ENCODE assay signal across 23 cellular contexts in genomic region chr22:43491737-43492136, GRCh38.
DNase-seq lines count a peak whose midpoint lies in the region; ATAC-seq, FAIRE-seq and TF ChIP-seq lines count a peak whose summit lies in the region.
"Had no signal": no experiment of that assay in that cellular context is flagged by ENCODE, and none has a peak within 500 bp of the region (broad histone marks: within the 10 kb centered on the region; RNA-seq: fewer than 3 reads in every experiment).

No MANE protein-coding gene starts in this region.

- H3K14ac ChIP-seq in H1 (ENCODE audit: insufficient read length) (no peak overlapping the region), trophoblast cell (ENCODE audit: low read length) (no peak overlapping the region)

- H2BK120ac ChIP-seq in H1 (replicated peaks; ENCODE audit: low read depth, low read length), result no peak overlapping the region
- no peak overlapping the region for H2BK120ac ChIP-seq in trophoblast cell (ENCODE audit: insufficient read depth, low read length, poor library complexity)

- no peak overlapping the region for H3K4ac ChIP-seq in H1 (replicated peaks; ENCODE audit: insufficient read length, low read depth, low read length)
- H3K4ac ChIP-seq in trophoblast cell (ENCODE audit: low read depth, low read length), result no peak overlapping the region

- ATAC-seq in HepG2 (no peak), right lobe of liver (no peak)
- ATAC-seq: A549; CD8-positive, alpha-beta T cell had no signal

- H3K9ac ChIP-seq in HepG2 (ENCODE audit: insufficient read depth, low read depth, low read length), result no peak overlapping the region
- no peak overlapping the region for H3K9ac ChIP-seq in H1 (replicated peaks in 1 of 4; ENCODE audit: extremely low read depth in 1 of 4, low read depth in 3 of 4, low read length in 3 of 4)
- no peak overlapping the region for H3K9ac ChIP-seq in trophoblast cell (ENCODE audit: low read length)
- H3K9ac ChIP-seq: BLaER1 treated with 17β-estradiol and CSF1 and Interleukin-3, amounts not matched to agents 10 nM and 100 nM had no signal

- H3K18ac ChIP-seq in H1 (ENCODE audit: extremely low read depth, low read length), result no peak overlapping the region
- no peak overlapping the region for H3K18ac ChIP-seq in trophoblast cell (ENCODE audit: low read length)

- TF ChIP-seq CTCF in HepG2 (CRISPR knock-in tag; IDR thresholded peaks at IDR 0.05) (no peak), right lobe of liver (IDR thresholded peaks at IDR 0.05) (no peak), HEK293 (tag by site-specific recombination; IDR thresholded peaks at IDR 0.05) (no peak), H1 (IDR thresholded peaks at IDR 0.05; ENCODE audit: control extremely low read depth in 1 of 3, insufficient read depth in 1 of 3, low read depth in 1 of 3, low read length in 3 of 3) (no peak), coronary artery (IDR thresholded peaks at IDR 0.05) (no peak)

- H4K91ac ChIP-seq in H1 (replicated peaks; ENCODE audit: insufficient read length, low read length) (no peak overlapping the region), trophoblast cell (ENCODE audit: low read depth, low read length) (no peak overlapping the region)

- H3K4me1 ChIP-seq in HepG2 (ENCODE audit: insufficient read depth, low read length), result no peaks in the 10 kb centered on the region
- no peaks in the 10 kb centered on the region for H3K4me1 ChIP-seq in right lobe of liver
- H3K4me1 ChIP-seq in HEK293 (ENCODE audit: control insufficient read depth, insufficient read depth, low read length), result no peaks in the 10 kb centered on the region
- no peaks in the 10 kb centered on the region; a peak in 1 of 7 replicates for H3K4me1 ChIP-seq in H1 (replicated peaks in 1 of 4; ENCODE audit: control insufficient read depth in 3 of 4, insufficient read depth in 4 of 4, low read length in 3 of 4)
- H3K4me1 ChIP-seq in trophoblast cell (ENCODE audit: control insufficient read depth in 1 of 2, insufficient read depth in 2 of 2, low read length in 2 of 2), result no peaks in the 10 kb centered on the region
- H3K4me1 ChIP-seq: A549; BLaER1 treated with 17β-estradiol and CSF1 and Interleukin-3, amounts not matched to agents 10 nM and 100 nM; Caco-2 had no signal

- no TSS peak for BruUV-seq in HepG2 (replicated peaks; lab: Mats Ljungman, UMichigan)

- peak overlapping the region; percentile 43 for H3K56ac ChIP-seq in H1 (replicated peaks; ENCODE audit: insufficient read length, low read depth, low read length)

- H3K4me1 Mint-ChIP-seq in immature natural killer cell, result no peaks in the 10 kb centered on the region
- H3K4me1 Mint-ChIP-seq: B cell had no signal

- H2AK5ac ChIP-seq in H1 (ENCODE audit: low read depth, low read length) (no peak overlapping the region), trophoblast cell (ENCODE audit: low read length) (no peak overlapping the region)

- H3K23me2 ChIP-seq in H1 (ENCODE audit: low read depth, low read length), result peaks cover 19% of the 10 kb centered on the region; the same call in 1 of the 2 replicates

- H3K36me3 ChIP-seq in HepG2 (replicated peaks in 1 of 2; ENCODE audit: control insufficient read depth in 1 of 2, insufficient read depth in 2 of 2, low read length in 2 of 2) (no peaks in the 10 kb centered on the region), right lobe of liver (no peaks in the 10 kb centered on the region), HEK293 (ENCODE audit: control insufficient read depth in 2 of 2, insufficient read depth in 1 of 2, low read length in 2 of 2) (no peaks in the 10 kb centered on the region), H1 (ENCODE audit: control insufficient read depth in 2 of 4, insufficient read depth in 4 of 4, low read length in 3 of 4) (no peaks in the 10 kb centered on the region), trophoblast cell (ENCODE audit: control insufficient read depth in 1 of 2, insufficient read depth in 2 of 2, low read length in 2 of 2) (no peaks in the 10 kb centered on the region)
- H3K36me3 ChIP-seq: BLaER1 treated with 17β-estradiol and CSF1 and Interleukin-3, amounts not matched to agents 10 nM and 100 nM had no signal

- 12% methylated on average over 1 of the region's 1 CpG for WGBS in HepG2 (ENCODE audit: low lambda C conversion rate)
- WGBS in right lobe of liver (ENCODE audit: insufficient coverage, low coverage, low lambda C conversion rate, missing lambda C conversion rate), result 83% methylated on average over 1 of the region's 1 CpG
- 84% methylated on average over 1 of the region's 1 CpG; no CpG with 5 or more reads in 1 of the 2 experiments for WGBS in H1 (ENCODE audit: extremely low coverage in 1 of 2, insufficient coverage in 1 of 2, insufficient read length in 1 of 2, insufficient replicate concordance in 2 of 2, low coverage in 1 of 2, low lambda C conversion rate in 2 of 2, missing lambda C conversion rate in 1 of 2), 2 experiments
- no CpG with 5 or more reads among the region's 1 CpG for WGBS in trophoblast cell (ENCODE audit: extremely low coverage, insufficient coverage, insufficient read length)

- intact Hi-C loops in HepG2 (cut with micrococcal nuclease; ENCODE audit: unreplicated experiment) (no loop called here), right lobe of liver (cut with DNase I) (no loop called here)

- DNase-seq in HepG2 (ENCODE audit: low spot score), result no peak
- no peak for DNase-seq in right lobe of liver
- no peak for DNase-seq in H1 (ENCODE audit: low read depth in 1 of 2, low spot score in 2 of 2)
- no peak for DNase-seq in trophoblast cell
- DNase-seq in immature natural killer cell, result no peak
- DNase-seq in coronary artery (ENCODE audit: low spot score), result no peak
- DNase-seq: AML-193; Caco-2; Calu3; CD4-positive, alpha-beta T cell; CD8-positive, alpha-beta T cell; DMS79 treated with DMSO at 0.1 percent for 48 hours; GF-D8 had no signal

- H3K27ac Mint-ChIP-seq in immature natural killer cell, result peak overlapping the region in 1 of 6 donors; percentile 55
- H3K27ac Mint-ChIP-seq: B cell; CD4-positive, alpha-beta T cell; CD8-positive, alpha-beta T cell had no signal

- H3K23ac ChIP-seq in H1 (ENCODE audit: insufficient read length) (no peak overlapping the region), trophoblast cell (ENCODE audit: low read length) (no peak overlapping the region)

- H4K8ac ChIP-seq in H1 (ENCODE audit: extremely low read depth, insufficient read depth, low read length) (no peak overlapping the region), trophoblast cell (ENCODE audit: low read depth, low read length) (no peak overlapping the region)

- peaks cover 0 to 1% of the 10 kb centered on the region in 2 experiments; a peak in 2 of 5 replicates for H3K27me3 ChIP-seq in HepG2 (ENCODE audit: control insufficient read depth in 1 of 2, insufficient read depth in 2 of 2, low read length in 2 of 2)
- H3K27me3 ChIP-seq in right lobe of liver, result no peaks in the 10 kb centered on the region
- H3K27me3 ChIP-seq in H1 (replicated peaks in 1 of 4; ENCODE audit: control insufficient read depth in 3 of 4, extremely low read depth in 1 of 4, insufficient read depth in 3 of 4, low read length in 3 of 4), result no peaks in the 10 kb centered on the region
- no peaks in the 10 kb centered on the region for H3K27me3 ChIP-seq in trophoblast cell (ENCODE audit: insufficient read depth, low read length)
- H3K27me3 ChIP-seq: BLaER1 treated with 17β-estradiol and CSF1 and Interleukin-3, amounts not matched to agents 10 nM and 100 nM had no signal

- no peaks in the 10 kb centered on the region for H3K79me2 ChIP-seq in HepG2 (ENCODE audit: insufficient read depth, low read length)
- H3K79me2 ChIP-seq in H1 (ENCODE audit: control insufficient read depth in 1 of 2, insufficient read depth in 2 of 2, low read length in 2 of 2), result no peaks in the 10 kb centered on the region
- no peaks in the 10 kb centered on the region for H3K79me2 ChIP-seq in trophoblast cell (ENCODE audit: control insufficient read depth, insufficient read depth, low read length, poor library complexity)

- H2BK12ac ChIP-seq in H1 (ENCODE audit: low read depth, low read length) (no peak overlapping the region), trophoblast cell (ENCODE audit: low read length) (no peak overlapping the region)

- H3K27ac ChIP-seq in HepG2 (ENCODE audit: extremely low read length, insufficient read depth, low read length), result no peak overlapping the region
- no peak overlapping the region for H3K27ac ChIP-seq in right lobe of liver
- H3K27ac ChIP-seq in HEK293 (ENCODE audit: extremely low read depth, low read depth, low read length), result no peak overlapping the region
- H3K27ac ChIP-seq in H1 (ENCODE audit: low read depth, low read length), result no peak overlapping the region
- no peak overlapping the region for H3K27ac ChIP-seq in trophoblast cell (ENCODE audit: low read depth, low read length)
- no peak overlapping the region for H3K27ac ChIP-seq in coronary artery
- H3K27ac ChIP-seq: 22Rv1; A549; BLaER1 treated with 17β-estradiol and CSF1 and Interleukin-3, amounts not matched to agents 10 nM and 100 nM; C4-2B had no signal

- no peak overlapping the region for H2BK5ac ChIP-seq in H1 (ENCODE audit: low read depth, low read length)
- H2BK5ac ChIP-seq in trophoblast cell (ENCODE audit: low read depth, low read length, poor library complexity), result no peak overlapping the region

- TF ChIP-seq POLR2A in HepG2 (IDR thresholded peaks at IDR 0.05; ENCODE audit: insufficient read depth in 1 of 2, low read depth in 2 of 2, low read length in 2 of 2) (no peak), right lobe of liver (IDR thresholded peaks at IDR 0.05) (no peak), H1 (IDR thresholded peaks at IDR 0.05; ENCODE audit: control extremely low read depth in 1 of 2, low read depth in 2 of 2, low read length in 2 of 2) (no peak)

- H3K4me3 ChIP-seq in HepG2 (replicated peaks in 1 of 3; ENCODE audit: insufficient read depth in 1 of 3, low read depth in 2 of 3, low read length in 3 of 3) (no peak overlapping the region), right lobe of liver (no peak overlapping the region), HEK293 (ENCODE audit: low read depth, low read length) (no peak overlapping the region), H1 (ENCODE audit: extremely low read depth in 1 of 4, insufficient read depth in 2 of 4, low read depth in 3 of 4, low read length in 4 of 4) (no peak overlapping the region), trophoblast cell (ENCODE audit: low read depth, low read length) (peak overlapping the region; percentile 33), coronary artery (no peak overlapping the region)
- H3K4me3 ChIP-seq: A549; BLaER1 treated with 17β-estradiol and CSF1 and Interleukin-3, amounts not matched to agents 10 nM and 100 nM had no signal

- H4K20me1 ChIP-seq in HepG2 (ENCODE audit: insufficient read depth, low read length) (no peaks in the 10 kb centered on the region), H1 (replicated peaks in 1 of 2; ENCODE audit: control insufficient read depth in 1 of 2, insufficient read depth in 2 of 2, low read length in 2 of 2) (peaks cover 0 to 6% of the 10 kb centered on the region in 2 experiments)
- H4K20me1 ChIP-seq: BLaER1 treated with 17β-estradiol and CSF1 and Interleukin-3, amounts not matched to agents 10 nM and 100 nM had no signal

- H3K9me3 ChIP-seq in HepG2 (ENCODE audit: low read length) (no peaks in the 10 kb centered on the region), right lobe of liver (no peaks in the 10 kb centered on the region), HEK293 (ENCODE audit: control insufficient read depth, insufficient read depth, low read depth, low read length) (no peaks in the 10 kb centered on the region), H1 (ENCODE audit: insufficient read depth in 2 of 2, low read depth in 1 of 2, low read length in 1 of 2) (peaks cover 6 to 7% of the 10 kb centered on the region in 2 experiments; a peak in 1 of 4 replicates), trophoblast cell (ENCODE audit: insufficient read depth, low read depth, low read length) (peaks cover 21% of the 10 kb centered on the region)
- H3K9me3 ChIP-seq: A549; BLaER1 treated with 17β-estradiol and CSF1 and Interleukin-3, amounts not matched to agents 10 nM and 100 nM; Caco-2 had no signal

- POLR2A ChIA-PET in HepG2 (lab: Yijun Ruan, JAX), result no interaction called here
- POLR2A ChIA-PET in HEK293 (lab: Yijun Ruan, JAX), result no interaction called here
- POLR2A ChIA-PET in H1 (lab: Charles Lee; ENCODE audit: partially characterized antibody), result interaction anchor here (0.6 kb wide), 1 partner anchor 836 kb away, joined by 3 read pairs; no protein-coding TSS in a partner anchor

- no peaks in the 10 kb centered on the region for H3K36me3 Mint-ChIP-seq in immature natural killer cell
- H3K36me3 Mint-ChIP-seq: CD8-positive, alpha-beta T cell had no signal

- no peak overlapping the region for H4K12ac ChIP-seq in trophoblast cell (ENCODE audit: low read depth, low read length)

- H2AFZ ChIP-seq in HepG2 (ENCODE audit: low read length) (no peak overlapping the region), H1 (ENCODE audit: low read length) (no peak overlapping the region), trophoblast cell (ENCODE audit: insufficient read depth, low read length, poor library complexity) (no peak overlapping the region)

- no peak for TF ChIP-seq EP300 in HepG2 (IDR thresholded peaks at IDR 0.05; ENCODE audit: low read depth in 2 of 2, low read length in 2 of 2)
- TF ChIP-seq EP300 in HepG2 (CRISPR knock-in tag; IDR thresholded peaks at IDR 0.05; ENCODE audit: borderline replicate concordance), result no peak
- TF ChIP-seq EP300 in H1 (IDR thresholded peaks at IDR 0.05; ENCODE audit: borderline replicate concordance in 1 of 2, low read depth in 2 of 2, low read length in 2 of 2), result no peak

- no peak overlapping the region for H3K4me3 Mint-ChIP-seq in immature natural killer cell
- H3K4me3 Mint-ChIP-seq: B cell; CD4-positive, alpha-beta T cell; CD8-positive, alpha-beta T cell had no signal

- in situ Hi-C loops in HepG2 (cut with HindIII; ENCODE audit: extremely low pct_ligation_motif_present, low pct_unique_long_range_greater_than_20kb), result no loop called here

- FAIRE-seq in HepG2 (lab: Jason Lieb, UNC) (no peak), H1 (lab: Jason Lieb, UNC) (no peak)
- FAIRE-seq: A549, D721Med, G401.6, GM12891, GM19239 had no signal

- H2BK15ac ChIP-seq in H1 (ENCODE audit: low read length), result no peak overlapping the region

- CTCF ChIA-PET in HepG2 (lab: Yijun Ruan, JAX; ENCODE audit: low intra/inter-chr PET ratio, low total read pairs) (no interaction called here), HEK293 (lab: Yijun Ruan, JAX) (no interaction called here), H1 (lab: Charles Lee; ENCODE audit: partially characterized antibody) (interaction anchor here (0.6 kb wide), 1 partner anchor 407 kb away, joined by 3 read pairs; no protein-coding TSS in a partner anchor)

- no peak overlapping the region for H2BK20ac ChIP-seq in H1 (ENCODE audit: low read length)

- TF ChIP-seq RAD21 in HepG2 (CRISPR knock-in tag; IDR thresholded peaks at IDR 0.05), result no peak
- TF ChIP-seq RAD21 in H1 (IDR thresholded peaks at IDR 0.05 in 1 of 2, conservative IDR thresholded peaks at IDR 0.05 in 1 of 2; ENCODE audit: low read depth in 2 of 2, low read length in 2 of 2), result no peak

- H4K5ac ChIP-seq in H1 (ENCODE audit: insufficient read length, low read depth, low read length), result no peak overlapping the region

- H3K79me1 ChIP-seq in H1 (ENCODE audit: low read depth, low read length) (no peaks in the 10 kb centered on the region), trophoblast cell (ENCODE audit: low read length) (no peaks in the 10 kb centered on the region)

- peaks cover 0 to 3% (median 0%) of the 10 kb centered on the region in 6 donors for H3K9me3 Mint-ChIP-seq in immature natural killer cell
- H3K9me3 Mint-ChIP-seq: CD8-positive, alpha-beta T cell had no signal

- H3K4me2 ChIP-seq in HepG2 (ENCODE audit: low read depth, low read length) (no peak overlapping the region), H1 (ENCODE audit: insufficient read depth in 1 of 2, low read depth in 2 of 2, low read length in 2 of 2) (no peak overlapping the region), trophoblast cell (ENCODE audit: low read length) (no peak overlapping the region)
- H3K4me2 ChIP-seq: A549; BLaER1 treated with 17β-estradiol and CSF1 and Interleukin-3, amounts not matched to agents 10 nM and 100 nM had no signal

- H3K27me3 Mint-ChIP-seq in immature natural killer cell (ENCODE audit: low read depth in 3 of 3), result peaks cover 1 to 7% (median 4%) of the 10 kb centered on the region in 3 donors
- H3K27me3 Mint-ChIP-seq: CD4-positive, alpha-beta T cell had no signal
